ENCODE assay signal across 3 cellular contexts in the genomic region with DNA sequence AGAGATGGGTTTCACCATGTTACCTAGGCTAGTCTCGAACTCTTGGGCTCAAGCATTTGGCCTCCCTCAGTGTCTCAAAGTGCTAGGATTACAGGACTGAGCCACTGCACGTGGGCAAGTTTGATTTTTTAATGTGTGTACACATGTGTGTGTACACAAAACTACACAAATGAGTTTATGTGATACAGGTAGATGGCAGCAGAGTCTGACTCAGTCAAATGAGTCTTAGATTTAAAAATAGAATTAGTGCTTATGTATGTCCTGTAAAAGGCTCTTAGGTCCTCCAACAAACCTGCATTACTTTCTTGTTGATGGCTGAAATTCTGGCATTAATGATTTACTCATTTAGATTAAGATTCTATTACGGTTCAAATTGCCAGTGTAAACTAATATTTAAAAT.
TF ChIP-seq lines count a peak whose summit lies in the region.

No MANE protein-coding gene starts in this region.

TF ChIP-seq in liver, 16 proteins besides CTCF, POLR2A, EP300 and RAD21 (continued from another document):
- no peak for TF ChIP-seq ZBTB33 (IDR thresholded peaks at IDR 0.05)
- no peak for TF ChIP-seq HNF4G (IDR thresholded peaks at IDR 0.05)
- no peak for TF ChIP-seq TAF1 (conservative IDR thresholded peaks at IDR 0.05)
- TF ChIP-seq, protein P1, sequence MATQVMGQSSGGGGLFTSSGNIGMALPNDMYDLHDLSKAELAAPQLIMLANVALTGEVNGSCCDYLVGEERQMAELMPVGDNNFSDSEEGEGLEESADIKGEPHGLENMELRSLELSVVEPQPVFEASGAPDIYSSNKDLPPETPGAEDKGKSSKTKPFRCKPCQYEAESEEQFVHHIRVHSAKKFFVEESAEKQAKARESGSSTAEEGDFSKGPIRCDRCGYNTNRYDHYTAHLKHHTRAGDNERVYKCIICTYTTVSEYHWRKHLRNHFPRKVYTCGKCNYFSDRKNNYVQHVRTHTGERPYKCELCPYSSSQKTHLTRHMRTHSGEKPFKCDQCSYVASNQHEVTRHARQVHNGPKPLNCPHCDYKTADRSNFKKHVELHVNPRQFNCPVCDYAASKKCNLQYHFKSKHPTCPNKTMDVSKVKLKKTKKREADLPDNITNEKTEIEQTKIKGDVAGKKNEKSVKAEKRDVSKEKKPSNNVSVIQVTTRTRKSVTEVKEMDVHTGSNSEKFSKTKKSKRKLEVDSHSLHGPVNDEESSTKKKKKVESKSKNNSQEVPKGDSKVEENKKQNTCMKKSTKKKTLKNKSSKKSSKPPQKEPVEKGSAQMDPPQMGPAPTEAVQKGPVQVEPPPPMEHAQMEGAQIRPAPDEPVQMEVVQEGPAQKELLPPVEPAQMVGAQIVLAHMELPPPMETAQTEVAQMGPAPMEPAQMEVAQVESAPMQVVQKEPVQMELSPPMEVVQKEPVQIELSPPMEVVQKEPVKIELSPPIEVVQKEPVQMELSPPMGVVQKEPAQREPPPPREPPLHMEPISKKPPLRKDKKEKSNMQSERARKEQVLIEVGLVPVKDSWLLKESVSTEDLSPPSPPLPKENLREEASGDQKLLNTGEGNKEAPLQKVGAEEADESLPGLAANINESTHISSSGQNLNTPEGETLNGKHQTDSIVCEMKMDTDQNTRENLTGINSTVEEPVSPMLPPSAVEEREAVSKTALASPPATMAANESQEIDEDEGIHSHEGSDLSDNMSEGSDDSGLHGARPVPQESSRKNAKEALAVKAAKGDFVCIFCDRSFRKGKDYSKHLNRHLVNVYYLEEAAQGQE (IDR thresholded peaks at IDR 0.05), result no peak
- no peak for TF ChIP-seq EGR1 (IDR thresholded peaks at IDR 0.05; ENCODE audit: low read depth in 2 of 2)
- TF ChIP-seq YY1 (IDR thresholded peaks at IDR 0.05), result no peak
- TF ChIP-seq, protein P2, sequence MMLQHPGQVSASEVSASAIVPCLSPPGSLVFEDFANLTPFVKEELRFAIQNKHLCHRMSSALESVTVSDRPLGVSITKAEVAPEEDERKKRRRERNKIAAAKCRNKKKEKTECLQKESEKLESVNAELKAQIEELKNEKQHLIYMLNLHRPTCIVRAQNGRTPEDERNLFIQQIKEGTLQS (IDR thresholded peaks at IDR 0.05), result no peak
- no peak for TF ChIP-seq RXRA (IDR thresholded peaks at IDR 0.05)
- TF ChIP-seq FOXA2 (IDR thresholded peaks at IDR 0.05), result no peak
- TF ChIP-seq SP1 (IDR thresholded peaks at IDR 0.05), result no peak
- no peak for TF ChIP-seq NR2F2 (IDR thresholded peaks at IDR 0.05)
- TF ChIP-seq, protein P3, sequence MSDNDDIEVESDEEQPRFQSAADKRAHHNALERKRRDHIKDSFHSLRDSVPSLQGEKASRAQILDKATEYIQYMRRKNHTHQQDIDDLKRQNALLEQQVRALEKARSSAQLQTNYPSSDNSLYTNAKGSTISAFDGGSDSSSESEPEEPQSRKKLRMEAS (IDR thresholded peaks at IDR 0.05), result no peak
- TF ChIP-seq HNF4A (conservative IDR thresholded peaks at IDR 0.05), result no peak
- no peak for TF ChIP-seq GABPA (IDR thresholded peaks at IDR 0.05 in 1 of 2, conservative IDR thresholded peaks at IDR 0.05 in 1 of 2)

TF ChIP-seq in HepG2, 621 proteins besides CTCF, POLR2A, EP300 and RAD21 (continued from another document):
- TF ChIP-seq, protein P4, sequence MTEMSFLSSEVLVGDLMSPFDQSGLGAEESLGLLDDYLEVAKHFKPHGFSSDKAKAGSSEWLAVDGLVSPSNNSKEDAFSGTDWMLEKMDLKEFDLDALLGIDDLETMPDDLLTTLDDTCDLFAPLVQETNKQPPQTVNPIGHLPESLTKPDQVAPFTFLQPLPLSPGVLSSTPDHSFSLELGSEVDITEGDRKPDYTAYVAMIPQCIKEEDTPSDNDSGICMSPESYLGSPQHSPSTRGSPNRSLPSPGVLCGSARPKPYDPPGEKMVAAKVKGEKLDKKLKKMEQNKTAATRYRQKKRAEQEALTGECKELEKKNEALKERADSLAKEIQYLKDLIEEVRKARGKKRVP (CRISPR knock-in tag; IDR thresholded peaks at IDR 0.05), result no peak
- TF ChIP-seq, protein P5, sequence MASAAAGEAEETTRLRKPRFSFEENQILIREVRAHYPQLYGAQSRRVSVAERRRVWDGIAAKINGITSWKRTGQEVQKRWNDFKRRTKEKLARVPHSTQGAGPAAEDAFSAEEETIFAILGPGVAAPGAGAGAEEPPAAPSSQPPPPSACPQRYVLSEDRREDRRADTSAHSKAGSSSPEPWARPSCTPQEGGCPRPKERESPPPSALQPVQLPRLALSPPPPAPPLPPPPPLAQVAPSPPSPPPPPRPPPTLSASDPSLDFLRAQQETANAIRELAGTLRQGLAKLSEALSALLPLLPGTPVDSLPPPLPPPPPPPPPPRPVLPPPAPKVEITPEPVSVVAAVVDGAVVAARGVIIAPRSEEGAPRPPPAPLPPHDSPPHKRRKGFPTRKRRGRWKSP (CRISPR knock-in tag; IDR thresholded peaks at IDR 0.05), result no peak
- TF ChIP-seq PRPF4 (IDR thresholded peaks at IDR 0.05; ENCODE audit: low read depth, low read length, poor library complexity, severe bottlenecking), result no peak
- TF ChIP-seq SSRP1 (CRISPR knock-in tag; IDR thresholded peaks at IDR 0.05), result no peak
- TF ChIP-seq SATB2 (CRISPR knock-in tag; IDR thresholded peaks at IDR 0.05), result no peak
- TF ChIP-seq, protein P6, sequence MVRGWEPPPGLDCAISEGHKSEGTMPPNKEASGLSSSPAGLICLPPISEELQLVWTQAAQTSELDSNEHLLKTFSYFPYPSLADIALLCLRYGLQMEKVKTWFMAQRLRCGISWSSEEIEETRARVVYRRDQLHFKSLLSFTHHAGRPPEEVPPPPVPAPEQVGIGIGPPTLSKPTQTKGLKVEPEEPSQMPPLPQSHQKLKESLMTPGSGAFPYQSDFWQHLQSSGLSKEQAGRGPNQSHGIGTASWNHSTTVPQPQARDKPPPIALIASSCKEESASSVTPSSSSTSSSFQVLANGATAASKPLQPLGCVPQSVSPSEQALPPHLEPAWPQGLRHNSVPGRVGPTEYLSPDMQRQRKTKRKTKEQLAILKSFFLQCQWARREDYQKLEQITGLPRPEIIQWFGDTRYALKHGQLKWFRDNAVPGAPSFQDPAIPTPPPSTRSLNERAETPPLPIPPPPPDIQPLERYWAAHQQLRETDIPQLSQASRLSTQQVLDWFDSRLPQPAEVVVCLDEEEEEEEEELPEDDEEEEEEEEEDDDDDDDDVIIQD (CRISPR knock-in tag; IDR thresholded peaks at IDR 0.05; ENCODE audit: low read depth), result no peak
- TF ChIP-seq HNRNPUL1 (IDR thresholded peaks at IDR 0.05; ENCODE audit: low read depth, low read length), result no peak

TF ChIP-seq in GM23338, 12 proteins besides CTCF, POLR2A, EP300 and RAD21:
- TF ChIP-seq ZNF462 (CRISPR knock-in tag; IDR thresholded peaks at IDR 0.05), result no peak
- no peak for TF ChIP-seq EZH2phosphoT487 (IDR thresholded peaks at IDR 0.05; ENCODE audit: unreplicated experiment)
- TF ChIP-seq, protein P7, sequence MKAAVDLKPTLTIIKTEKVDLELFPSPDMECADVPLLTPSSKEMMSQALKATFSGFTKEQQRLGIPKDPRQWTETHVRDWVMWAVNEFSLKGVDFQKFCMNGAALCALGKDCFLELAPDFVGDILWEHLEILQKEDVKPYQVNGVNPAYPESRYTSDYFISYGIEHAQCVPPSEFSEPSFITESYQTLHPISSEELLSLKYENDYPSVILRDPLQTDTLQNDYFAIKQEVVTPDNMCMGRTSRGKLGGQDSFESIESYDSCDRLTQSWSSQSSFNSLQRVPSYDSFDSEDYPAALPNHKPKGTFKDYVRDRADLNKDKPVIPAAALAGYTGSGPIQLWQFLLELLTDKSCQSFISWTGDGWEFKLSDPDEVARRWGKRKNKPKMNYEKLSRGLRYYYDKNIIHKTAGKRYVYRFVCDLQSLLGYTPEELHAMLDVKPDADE (IDR thresholded peaks at IDR 0.05), result no peak
- TF ChIP-seq STAT1 (IDR thresholded peaks at IDR 0.05; ENCODE audit: unreplicated experiment), result no peak
- TF ChIP-seq POLR2AphosphoS5 (IDR thresholded peaks at IDR 0.05; ENCODE audit: low read depth), result no peak
- no peak for TF ChIP-seq EZH2 (IDR thresholded peaks at IDR 0.05; ENCODE audit: low read depth, unreplicated experiment)
- no peak for TF ChIP-seq CREB1 (CRISPR knock-in tag; IDR thresholded peaks at IDR 0.05; ENCODE audit: low read depth)
- no peak for TF ChIP-seq ZNF114 (CRISPR knock-in tag; IDR thresholded peaks at IDR 0.05)
- TF ChIP-seq ZNF331 (CRISPR knock-in tag; IDR thresholded peaks at IDR 0.05; ENCODE audit: low read depth), result no peak
- TF ChIP-seq JUNB (IDR thresholded peaks at IDR 0.05; ENCODE audit: unreplicated experiment), result no peak
- TF ChIP-seq NANOG (IDR thresholded peaks at IDR 0.05; ENCODE audit: borderline replicate concordance), result no peak
- TF ChIP-seq, protein P1 (IDR thresholded peaks at IDR 0.05; ENCODE audit: unreplicated experiment), result no peak
